ENCODE assay signal across 1 cellular context in genomic region chr22:20438678-20439492, GRCh38.
A peak's percentile ranks its signal among the peaks of the same experiment; 100 is the strongest.
TF ChIP-seq lines count a peak whose summit lies in the region.

No MANE protein-coding gene starts in this region.

TF ChIP-seq in IMR-90, 13 proteins besides CTCF, POLR2A, EP300 and RAD21 (continued from another document):
- peak; percentile 32; the same call in 1 of the 2 replicates for TF ChIP-seq SMC3 (IDR thresholded peaks at IDR 0.05; ENCODE audit: low read depth, low read length)
TF ChIP-seq in IMR-90: peak in this region for 2.
